ENCODE assay signal across 20 cellular contexts in the genomic region with DNA sequence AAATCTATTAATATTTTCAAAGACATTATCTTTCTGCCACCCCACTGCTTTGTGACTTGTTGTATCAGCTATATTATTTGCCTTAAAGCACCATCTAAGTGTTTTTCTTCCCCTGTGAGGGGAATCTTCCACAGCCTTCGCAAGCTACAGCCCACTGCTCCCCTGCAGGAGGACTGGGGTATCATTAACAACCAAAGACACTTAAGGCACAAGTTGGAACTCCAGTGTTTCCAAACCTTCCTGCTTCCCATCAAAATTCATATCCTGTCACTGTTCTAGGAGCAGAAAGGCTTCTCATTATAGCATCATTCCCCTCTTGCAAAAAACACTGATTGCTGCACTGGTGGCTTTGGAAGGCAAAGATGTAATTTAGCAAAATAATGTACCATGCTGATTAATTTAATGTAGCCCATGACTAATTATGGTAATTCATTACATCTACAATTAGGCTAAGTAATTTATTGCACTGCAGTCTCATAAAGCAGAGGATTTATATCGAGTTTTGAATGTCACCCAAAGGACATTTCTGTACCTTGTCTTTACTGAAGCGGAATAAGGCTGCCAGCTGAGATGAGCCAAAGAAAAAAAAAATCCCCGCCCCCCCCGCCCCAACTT.
DNase-seq lines count a peak whose midpoint lies in the region; ATAC-seq and TF ChIP-seq lines count a peak whose summit lies in the region.
"Had no signal": no experiment of that assay in that cellular context is flagged by ENCODE, and none has a peak within 500 bp of the region (broad histone marks: within the 10 kb centered on the region; RNA-seq: fewer than 3 reads in every experiment).

No MANE protein-coding gene starts in this region.

- no peaks in the 10 kb centered on the region for H4K20me1 ChIP-seq in neural cell (ENCODE audit: insufficient read depth)

- H3F3A ChIP-seq in neural cell (ENCODE audit: insufficient read depth, low read length, poor library complexity, severe bottlenecking): peaks cover 10% of the 10 kb centered on the region

- peak overlapping the region; percentile 75 for H3K4me2 ChIP-seq in neural cell (ENCODE audit: low read length)

- H3K9me2 ChIP-seq in neural cell (ENCODE audit: insufficient read depth, low read length): no peaks in the 10 kb centered on the region

- POLR2A ChIA-PET in HEK293 (lab: Yijun Ruan, JAX): no interaction called here

- H3K79me2 ChIP-seq in neural cell (replicated peaks; ENCODE audit: insufficient read depth, low read length): no peaks in the 10 kb centered on the region

- H3K36me3 ChIP-seq in HEK293 (ENCODE audit: control insufficient read depth in 2 of 2, insufficient read depth in 1 of 2, low read length in 2 of 2) (no peaks in the 10 kb centered on the region), neural cell (ENCODE audit: insufficient read depth, low read length) (no peaks in the 10 kb centered on the region)
- H3K36me3 ChIP-seq: right lobe of liver had no signal

- ATAC-seq in HG03045 (IDR thresholded peaks at IDR 0.05; ENCODE audit: unreplicated experiment) (no peak), HG02759 (IDR thresholded peaks at IDR 0.05; ENCODE audit: unreplicated experiment) (no peak), HG03175 (IDR thresholded peaks at IDR 0.05; ENCODE audit: unreplicated experiment) (no peak), HG02973 (IDR thresholded peaks at IDR 0.05; ENCODE audit: unreplicated experiment) (no peak)
- ATAC-seq: right lobe of liver had no signal

- H3K9me3 ChIP-seq in HEK293 (ENCODE audit: control insufficient read depth, insufficient read depth, low read depth, low read length) (no peaks in the 10 kb centered on the region), neural cell (ENCODE audit: low read length) (no peaks in the 10 kb centered on the region)
- H3K9me3 ChIP-seq: neutrophil, right lobe of liver had no signal

- H3K27ac ChIP-seq in HEK293 (ENCODE audit: extremely low read depth, low read depth, low read length) (no peak overlapping the region), neural cell (ENCODE audit: low read length) (peak overlapping the region; percentile 99)
- H3K27ac ChIP-seq: neutrophil, right lobe of liver, SK-N-MC had no signal

- CTCF ChIA-PET in HEK293 (lab: Yijun Ruan, JAX): interaction anchor here (0.6 to 3.0 kb wide), 5 partner anchors 10 to 764 kb away, joined by 3 to 21 read pairs (median 5); no protein-coding TSS in a partner anchor

- H3K9ac ChIP-seq in neural cell (ENCODE audit: low read length): peak overlapping the region; percentile 81

- TF ChIP-seq EP300 in neural cell (conservative IDR thresholded peaks at IDR 0.05; ENCODE audit: poor library complexity, severe bottlenecking): peak; percentile 50

- no peaks in the 10 kb centered on the region for H3K27me3 ChIP-seq in neural cell (ENCODE audit: insufficient read depth, low read depth, low read length)
- H3K27me3 ChIP-seq: neutrophil had no signal

- H3K4me1 ChIP-seq in HEK293 (ENCODE audit: control insufficient read depth, insufficient read depth, low read length): peaks cover 69% of the 10 kb centered on the region
- H3K4me1 ChIP-seq: right lobe of liver had no signal

- DNase-seq in NCI-H1417 treated with DMSO at 0.1 percent for 48 hours (lab: John Stamatoyannopoulos, UW) (peak; percentile 77), cerebellar cortex (ENCODE audit: low spot score) (peak; percentile 76)
- DNase-seq: activated CD8-positive, alpha-beta memory T cell treated with anti-CD3 and anti-CD28 coated beads, Interleukin-2, amount 50 U/mL, for 4 hours; activated naive CD4-positive, alpha-beta T cell; GF-D8; HCEC 1CT; mammary epithelial cell; MM.1S; PC-9; right lobe of liver; stimulated activated CD4-positive, alpha-beta T cell treated with anti-CD3 and anti-CD28 coated beads, Interleukin-1b, Interleukin-23, amount 100 ng/mL, for 48 hours; T1000 had no signal

- H3K4me3 ChIP-seq in HEK293 (ENCODE audit: low read depth, low read length): no peak overlapping the region
- H3K4me3 ChIP-seq in neural cell (ENCODE audit: low read length): peak overlapping the region; percentile 56
- H3K4me3 ChIP-seq: PC-9, right lobe of liver, SK-N-MC had no signal

- TF ChIP-seq RAD21 in neural cell (conservative IDR thresholded peaks at IDR 0.05): peak; percentile 76

- no peak for TF ChIP-seq CTCF in HEK293 (tag by site-specific recombination; IDR thresholded peaks at IDR 0.05)
- peak; percentile 74 for TF ChIP-seq CTCF in neural cell (IDR thresholded peaks at IDR 0.05; ENCODE audit: poor library complexity, severe bottlenecking)

- H2AFZ ChIP-seq in neural cell (ENCODE audit: low read depth, low read length): peak overlapping the region; percentile 16
- H2AFZ ChIP-seq: PC-9 had no signal

TF ChIP-seq in HEK293, 187 proteins besides CTCF, POLR2A, EP300 and RAD21 (continues in another document):
- no peak for TF ChIP-seq ZNF202 (tag by site-specific recombination; IDR thresholded peaks at IDR 0.05; ENCODE audit: borderline replicate concordance)
- no peak for TF ChIP-seq ZXDB (tag by site-specific recombination; IDR thresholded peaks at IDR 0.05)
- TF ChIP-seq ZNF335 (tag by site-specific recombination; conservative IDR thresholded peaks at IDR 0.05): no peak
- no peak for TF ChIP-seq ZBTB1 (tag by site-specific recombination; IDR thresholded peaks at IDR 0.05)
- TF ChIP-seq RBAK (tag by site-specific recombination; IDR thresholded peaks at IDR 0.05): no peak
- TF ChIP-seq, protein P1, sequence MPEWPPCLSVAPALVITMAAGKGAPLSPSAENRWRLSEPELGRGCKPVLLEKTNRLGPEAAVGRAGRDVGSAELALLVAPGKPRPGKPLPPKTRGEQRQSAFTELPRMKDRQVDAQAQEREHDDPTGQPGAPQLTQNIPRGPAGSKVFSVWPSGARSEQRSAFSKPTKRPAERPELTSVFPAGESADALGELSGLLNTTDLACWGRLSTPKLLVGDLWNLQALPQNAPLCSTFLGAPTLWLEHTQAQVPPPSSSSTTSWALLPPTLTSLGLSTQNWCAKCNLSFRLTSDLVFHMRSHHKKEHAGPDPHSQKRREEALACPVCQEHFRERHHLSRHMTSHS (tag by site-specific recombination; IDR thresholded peaks at IDR 0.05): no peak
- TF ChIP-seq ZNF223 (tag by site-specific recombination; IDR thresholded peaks at IDR 0.05): no peak
- TF ChIP-seq ZFP69B (tag by site-specific recombination; IDR thresholded peaks at IDR 0.05): no peak
- TF ChIP-seq ZNF133 (tag by site-specific recombination; IDR thresholded peaks at IDR 0.05): no peak
- peak; percentile 96 for TF ChIP-seq SP7 (tag by site-specific recombination; IDR thresholded peaks at IDR 0.05)
- TF ChIP-seq ZNF426 (tag by site-specific recombination; IDR thresholded peaks at IDR 0.05): no peak
- TF ChIP-seq TRIM28 (IDR thresholded peaks at IDR 0.05; ENCODE audit: borderline replicate concordance, low read length): no peak
- no peak for TF ChIP-seq MZF1 (tag by site-specific recombination; IDR thresholded peaks at IDR 0.05; ENCODE audit: borderline replicate concordance)
- TF ChIP-seq ZNF660 (tag by site-specific recombination; IDR thresholded peaks at IDR 0.05): no peak
- TF ChIP-seq ZNF175 (tag by site-specific recombination; IDR thresholded peaks at IDR 0.05): no peak

TF ChIP-seq in neural cell, 6 proteins besides CTCF, POLR2A, EP300 and RAD21:
- TF ChIP-seq TAF1 (IDR thresholded peaks at IDR 0.05; ENCODE audit: low read depth) (no peak), SMC3 (conservative IDR thresholded peaks at IDR 0.05; ENCODE audit: poor library complexity) (peak; percentile 67), EZH2 (IDR thresholded peaks at IDR 0.05; ENCODE audit: borderline replicate concordance, insufficient read depth, low read length, poor library complexity, severe bottlenecking) (no peak), POLR2AphosphoS5 (IDR thresholded peaks at IDR 0.05) (no peak)
- TF ChIP-seq, protein P2, sequence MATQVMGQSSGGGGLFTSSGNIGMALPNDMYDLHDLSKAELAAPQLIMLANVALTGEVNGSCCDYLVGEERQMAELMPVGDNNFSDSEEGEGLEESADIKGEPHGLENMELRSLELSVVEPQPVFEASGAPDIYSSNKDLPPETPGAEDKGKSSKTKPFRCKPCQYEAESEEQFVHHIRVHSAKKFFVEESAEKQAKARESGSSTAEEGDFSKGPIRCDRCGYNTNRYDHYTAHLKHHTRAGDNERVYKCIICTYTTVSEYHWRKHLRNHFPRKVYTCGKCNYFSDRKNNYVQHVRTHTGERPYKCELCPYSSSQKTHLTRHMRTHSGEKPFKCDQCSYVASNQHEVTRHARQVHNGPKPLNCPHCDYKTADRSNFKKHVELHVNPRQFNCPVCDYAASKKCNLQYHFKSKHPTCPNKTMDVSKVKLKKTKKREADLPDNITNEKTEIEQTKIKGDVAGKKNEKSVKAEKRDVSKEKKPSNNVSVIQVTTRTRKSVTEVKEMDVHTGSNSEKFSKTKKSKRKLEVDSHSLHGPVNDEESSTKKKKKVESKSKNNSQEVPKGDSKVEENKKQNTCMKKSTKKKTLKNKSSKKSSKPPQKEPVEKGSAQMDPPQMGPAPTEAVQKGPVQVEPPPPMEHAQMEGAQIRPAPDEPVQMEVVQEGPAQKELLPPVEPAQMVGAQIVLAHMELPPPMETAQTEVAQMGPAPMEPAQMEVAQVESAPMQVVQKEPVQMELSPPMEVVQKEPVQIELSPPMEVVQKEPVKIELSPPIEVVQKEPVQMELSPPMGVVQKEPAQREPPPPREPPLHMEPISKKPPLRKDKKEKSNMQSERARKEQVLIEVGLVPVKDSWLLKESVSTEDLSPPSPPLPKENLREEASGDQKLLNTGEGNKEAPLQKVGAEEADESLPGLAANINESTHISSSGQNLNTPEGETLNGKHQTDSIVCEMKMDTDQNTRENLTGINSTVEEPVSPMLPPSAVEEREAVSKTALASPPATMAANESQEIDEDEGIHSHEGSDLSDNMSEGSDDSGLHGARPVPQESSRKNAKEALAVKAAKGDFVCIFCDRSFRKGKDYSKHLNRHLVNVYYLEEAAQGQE (IDR thresholded peaks at IDR 0.05; ENCODE audit: borderline replicate concordance): peak; percentile 59
